In genomic region chrX:85963736-85964135, GRCh38 we compare ENCODE assay signal across 14 cellular contexts.
A peak's percentile ranks its signal among the peaks of the same experiment; 100 is the strongest.
DNase-seq lines count a peak whose midpoint lies in the region; ATAC-seq, FAIRE-seq and TF ChIP-seq lines count a peak whose summit lies in the region.
"Had no signal": no experiment of that assay in that cellular context is flagged by ENCODE, and none has a peak within 500 bp of the region (broad histone marks: within the 10 kb centered on the region; RNA-seq: fewer than 3 reads in every experiment).

No MANE protein-coding gene starts in this region.

- no peak for TF ChIP-seq CTCF in AG09309 (IDR thresholded peaks at IDR 0.05; ENCODE audit: control insufficient read depth, insufficient read depth, low read depth, low read length, missing control alignments)
- TF ChIP-seq CTCF in HepG2 (CRISPR knock-in tag; IDR thresholded peaks at IDR 0.05): no peak

- WGBS in HepG2 (ENCODE audit: low lambda C conversion rate): 89% methylated on average over 5 of the region's 5 CpGs

- no peak for TF ChIP-seq RAD21 in HepG2 (CRISPR knock-in tag; IDR thresholded peaks at IDR 0.05)

- no peaks in the 10 kb centered on the region for H3K36me3 ChIP-seq in HepG2 (replicated peaks in 1 of 2; ENCODE audit: control insufficient read depth in 1 of 2, insufficient read depth in 2 of 2, low read length in 2 of 2)
- H3K36me3 ChIP-seq: pancreas, transverse colon had no signal

- no peak overlapping the region for H3K27ac ChIP-seq in HepG2 (ENCODE audit: extremely low read length, insufficient read depth, low read length)
- H3K27ac ChIP-seq: pancreas, transverse colon had no signal

- H3K4me3 ChIP-seq in AG09309 (ENCODE audit: control insufficient read depth, low read depth, low read length) (no peak overlapping the region), HepG2 (replicated peaks in 1 of 3; ENCODE audit: insufficient read depth in 1 of 3, low read depth in 2 of 3, low read length in 3 of 3) (no peak overlapping the region)
- H3K4me3 ChIP-seq: pancreas, transverse colon had no signal

- H3K79me2 ChIP-seq in HepG2 (ENCODE audit: insufficient read depth, low read length): no peaks in the 10 kb centered on the region

- no peaks in the 10 kb centered on the region for H3K27me3 ChIP-seq in HepG2 (ENCODE audit: control insufficient read depth in 1 of 2, insufficient read depth in 2 of 2, low read length in 2 of 2)
- H3K27me3 ChIP-seq: pancreas, transverse colon had no signal

- no peak for FAIRE-seq in HepG2 (lab: Jason Lieb, UNC)

- intact Hi-C loops in HepG2 (cut with micrococcal nuclease; ENCODE audit: unreplicated experiment): no loop called here

- POLR2A ChIA-PET in HepG2 (lab: Yijun Ruan, JAX): no interaction called here

- no peak overlapping the region for H3K4me2 ChIP-seq in HepG2 (ENCODE audit: low read depth, low read length)

- no peak for TF ChIP-seq POLR2A in HepG2 (IDR thresholded peaks at IDR 0.05; ENCODE audit: insufficient read depth in 1 of 2, low read depth in 2 of 2, low read length in 2 of 2)

- H2AFZ ChIP-seq in HepG2 (ENCODE audit: low read length): no peak overlapping the region

- H3K9me3 ChIP-seq in HepG2 (ENCODE audit: low read length): no peaks in the 10 kb centered on the region
- H3K9me3 ChIP-seq: pancreas, transverse colon had no signal

- H3K9ac ChIP-seq in HepG2 (ENCODE audit: insufficient read depth, low read depth, low read length): no peak overlapping the region

- CTCF ChIA-PET in HepG2 (lab: Yijun Ruan, JAX; ENCODE audit: low intra/inter-chr PET ratio, low total read pairs): no interaction called here

- TF ChIP-seq EP300 in HepG2 (IDR thresholded peaks at IDR 0.05; ENCODE audit: low read depth in 2 of 2, low read length in 2 of 2): no peak
- no peak for TF ChIP-seq EP300 in HepG2 (CRISPR knock-in tag; IDR thresholded peaks at IDR 0.05; ENCODE audit: borderline replicate concordance)

- ATAC-seq in HepG2 (no peak), HG02571 (IDR thresholded peaks at IDR 0.05; ENCODE audit: unreplicated experiment) (no peak)

- H4K20me1 ChIP-seq in HepG2 (ENCODE audit: insufficient read depth, low read length): no peaks in the 10 kb centered on the region

- BruUV-seq in HepG2 (replicated peaks; lab: Mats Ljungman, UMichigan): no TSS peak

- no peaks in the 10 kb centered on the region for H3K4me1 ChIP-seq in HepG2 (ENCODE audit: insufficient read depth, low read length)
- H3K4me1 ChIP-seq: pancreas, transverse colon had no signal

- DNase-seq in AG09309 (ENCODE audit: low read depth): peak; percentile 37
- peak; percentile 1 to 35 for DNase-seq in Kasumi-1 (lab: John Stamatoyannopoulos, UW)
- DNase-seq in dedifferentiated amniotic fluid mesenchymal stem cell (ENCODE audit: extremely low spot score): peak; percentile 23
- peak; percentile 1 for DNase-seq in HepG2 (ENCODE audit: low spot score)
- DNase-seq in activated naive CD4-positive, alpha-beta T cell treated with anti-CD3 and anti-CD28 coated beads, Interleukin-2, amount 50 U/mL, for 16 hours: no peak
- DNase-seq in HT-29 (ENCODE audit: low spot score): no peak
- no peak for DNase-seq in activated gamma-delta T cell (lab: John Stamatoyannopoulos, UW)
- DNase-seq: CD4-positive, CD25-positive, alpha-beta regulatory T cell; KBM-7; left cardiac atrium; NCI-H446 treated with DMSO at 0.1 percent for 48 hours; pancreas; transverse colon had no signal

- in situ Hi-C loops in HepG2 (cut with HindIII; ENCODE audit: extremely low pct_ligation_motif_present, low pct_unique_long_range_greater_than_20kb): no loop called here

TF ChIP-seq in HepG2, 621 proteins besides CTCF, POLR2A, EP300 and RAD21:
- no peak for TF ChIP-seq GATAD1 (CRISPR knock-in tag; IDR thresholded peaks at IDR 0.05)
- TF ChIP-seq, protein P1, sequence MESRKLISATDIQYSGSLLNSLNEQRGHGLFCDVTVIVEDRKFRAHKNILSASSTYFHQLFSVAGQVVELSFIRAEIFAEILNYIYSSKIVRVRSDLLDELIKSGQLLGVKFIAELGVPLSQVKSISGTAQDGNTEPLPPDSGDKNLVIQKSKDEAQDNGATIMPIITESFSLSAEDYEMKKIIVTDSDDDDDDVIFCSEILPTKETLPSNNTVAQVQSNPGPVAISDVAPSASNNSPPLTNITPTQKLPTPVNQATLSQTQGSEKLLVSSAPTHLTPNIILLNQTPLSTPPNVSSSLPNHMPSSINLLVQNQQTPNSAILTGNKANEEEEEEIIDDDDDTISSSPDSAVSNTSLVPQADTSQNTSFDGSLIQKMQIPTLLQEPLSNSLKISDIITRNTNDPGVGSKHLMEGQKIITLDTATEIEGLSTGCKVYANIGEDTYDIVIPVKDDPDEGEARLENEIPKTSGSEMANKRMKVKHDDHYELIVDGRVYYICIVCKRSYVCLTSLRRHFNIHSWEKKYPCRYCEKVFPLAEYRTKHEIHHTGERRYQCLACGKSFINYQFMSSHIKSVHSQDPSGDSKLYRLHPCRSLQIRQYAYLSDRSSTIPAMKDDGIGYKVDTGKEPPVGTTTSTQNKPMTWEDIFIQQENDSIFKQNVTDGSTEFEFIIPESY (CRISPR knock-in tag; IDR thresholded peaks at IDR 0.05): peak; percentile 83
- TF ChIP-seq PHF20 (CRISPR knock-in tag; IDR thresholded peaks at IDR 0.05): no peak
- TF ChIP-seq NR2F1 (CRISPR knock-in tag; IDR thresholded peaks at IDR 0.05): no peak
- no peak for TF ChIP-seq AGO2 (optimal IDR thresholded peaks at IDR 0.05; ENCODE audit: low read depth, low read length)
- no peak for TF ChIP-seq MEIS1 (CRISPR knock-in tag; IDR thresholded peaks at IDR 0.05; ENCODE audit: borderline replicate concordance)
- TF ChIP-seq, protein P2, sequence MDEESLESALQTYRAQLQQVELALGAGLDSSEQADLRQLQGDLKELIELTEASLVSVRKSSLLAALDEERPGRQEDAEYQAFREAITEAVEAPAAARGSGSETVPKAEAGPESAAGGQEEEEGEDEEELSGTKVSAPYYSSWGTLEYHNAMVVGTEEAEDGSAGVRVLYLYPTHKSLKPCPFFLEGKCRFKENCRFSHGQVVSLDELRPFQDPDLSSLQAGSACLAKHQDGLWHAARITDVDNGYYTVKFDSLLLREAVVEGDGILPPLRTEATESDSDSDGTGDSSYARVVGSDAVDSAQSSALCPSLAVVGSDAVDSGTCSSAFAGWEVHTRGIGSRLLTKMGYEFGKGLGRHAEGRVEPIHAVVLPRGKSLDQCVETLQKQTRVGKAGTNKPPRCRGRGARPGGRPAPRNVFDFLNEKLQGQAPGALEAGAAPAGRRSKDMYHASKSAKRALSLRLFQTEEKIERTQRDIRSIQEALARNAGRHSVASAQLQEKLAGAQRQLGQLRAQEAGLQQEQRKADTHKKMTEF (CRISPR knock-in tag; IDR thresholded peaks at IDR 0.05): no peak
- TF ChIP-seq, protein P3, sequence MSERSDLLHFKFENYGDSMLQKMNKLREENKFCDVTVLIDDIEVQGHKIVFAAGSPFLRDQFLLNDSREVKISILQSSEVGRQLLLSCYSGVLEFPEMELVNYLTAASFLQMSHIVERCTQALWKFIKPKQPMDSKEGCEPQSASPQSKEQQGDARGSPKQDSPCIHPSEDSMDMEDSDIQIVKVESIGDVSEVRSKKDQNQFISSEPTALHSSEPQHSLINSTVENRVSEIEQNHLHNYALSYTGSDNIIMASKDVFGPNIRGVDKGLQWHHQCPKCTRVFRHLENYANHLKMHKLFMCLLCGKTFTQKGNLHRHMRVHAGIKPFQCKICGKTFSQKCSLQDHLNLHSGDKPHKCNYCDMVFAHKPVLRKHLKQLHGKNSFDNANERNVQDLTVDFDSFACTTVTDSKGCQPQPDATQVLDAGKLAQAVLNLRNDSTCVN (CRISPR knock-in tag; IDR thresholded peaks at IDR 0.05; ENCODE audit: borderline replicate concordance): no peak
- peak; percentile 50 for TF ChIP-seq FOSL2 (CRISPR knock-in tag; IDR thresholded peaks at IDR 0.05)
- no peak for TF ChIP-seq ZNF761 (CRISPR knock-in tag; conservative IDR thresholded peaks at IDR 0.05)
- TF ChIP-seq, protein P4, sequence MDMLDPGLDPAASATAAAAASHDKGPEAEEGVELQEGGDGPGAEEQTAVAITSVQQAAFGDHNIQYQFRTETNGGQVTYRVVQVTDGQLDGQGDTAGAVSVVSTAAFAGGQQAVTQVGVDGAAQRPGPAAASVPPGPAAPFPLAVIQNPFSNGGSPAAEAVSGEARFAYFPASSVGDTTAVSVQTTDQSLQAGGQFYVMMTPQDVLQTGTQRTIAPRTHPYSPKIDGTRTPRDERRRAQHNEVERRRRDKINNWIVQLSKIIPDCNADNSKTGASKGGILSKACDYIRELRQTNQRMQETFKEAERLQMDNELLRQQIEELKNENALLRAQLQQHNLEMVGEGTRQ (IDR thresholded peaks at IDR 0.05; ENCODE audit: low read depth, low read length): no peak
- TF ChIP-seq, protein P4 (CRISPR knock-in tag; IDR thresholded peaks at IDR 0.05; ENCODE audit: borderline replicate concordance): no peak
- TF ChIP-seq JUNB (CRISPR knock-in tag; IDR thresholded peaks at IDR 0.05; ENCODE audit: borderline replicate concordance): no peak
- TF ChIP-seq BRD4 (CRISPR knock-in tag; IDR thresholded peaks at IDR 0.05): no peak
- no peak for TF ChIP-seq ZNF816 (CRISPR knock-in tag; IDR thresholded peaks at IDR 0.05; ENCODE audit: borderline replicate concordance)

Comparison
In these comparisons a context has a peak if more than half of its experiments do, and no peak if none do; other contexts are left out.
1. DNase-seq: peak in AG09309 (single experiment), Kasumi-1 (2 of 2), dedifferentiated amniotic fluid mesenchymal stem cell (single experiment) and HepG2 (single experiment); none in activated naive CD4-positive, alpha-beta T cell treated with anti-CD3 and anti-CD28 coated beads, Interleukin-2, amount 50 U/mL, for 16 hours (single experiment), HT-29 (single experiment) and activated gamma-delta T cell (single experiment).